Comparison of ENCODE assay signal across 18 cellular contexts in genomic region chr3:54756330-54756731, GRCh38.
DNase-seq lines count a peak whose midpoint lies in the region; FAIRE-seq and TF ChIP-seq lines count a peak whose summit lies in the region.
"Had no signal": no experiment of that assay in that cellular context is flagged by ENCODE, and none has a peak within 500 bp of the region (broad histone marks: within the 10 kb centered on the region; RNA-seq: fewer than 3 reads in every experiment).

No MANE protein-coding gene starts in this region.

- no peak overlapping the region for H3K4me3 ChIP-seq in fibroblast of the aortic adventitia (ENCODE audit: low read depth, low read length)
- H3K4me3 ChIP-seq: colonic mucosa, testis had no signal

- peak; percentile 90 for FAIRE-seq in RCC 7860 (lab: Jason Lieb, UNC)

- POLR2A ChIA-PET in MCF 10A (lab: Yijun Ruan, JAX), result no interaction called here

- H3K27me3 Mint-ChIP-seq in MCF 10A (ENCODE audit: insufficient read depth, unreplicated experiment) (peaks cover 23% of the 10 kb centered on the region), type B pancreatic cell (no peaks in the 10 kb centered on the region)

- H3K27ac Mint-ChIP-seq in MCF 10A (ENCODE audit: low read depth, unreplicated experiment) (no peak overlapping the region), type B pancreatic cell (no peak overlapping the region)
- H3K27ac Mint-ChIP-seq: activated naive CD8-positive, alpha-beta T cell had no signal

- in situ Hi-C loops in Caki2 (cut with HindIII; ENCODE audit: low pct_unique_long_range_greater_than_20kb, low sequenced_read_pairs), result no loop called here

- H3K36me3 Mint-ChIP-seq in MCF 10A (ENCODE audit: insufficient read depth, unreplicated experiment) (peaks cover 8% of the 10 kb centered on the region), type B pancreatic cell (peaks cover 4% of the 10 kb centered on the region)
- H3K36me3 Mint-ChIP-seq: activated naive CD8-positive, alpha-beta T cell had no signal

- H3K4me3 Mint-ChIP-seq in MCF 10A (ENCODE audit: unreplicated experiment) (no peak overlapping the region), type B pancreatic cell (no peak overlapping the region)
- H3K4me3 Mint-ChIP-seq: activated naive CD8-positive, alpha-beta T cell had no signal

- intact Hi-C loops in MCF 10A (cut with micrococcal nuclease), result no loop called here

- peak; percentile 97 for DNase-seq in Caki2 (ENCODE audit: low read depth)
- peak; percentile 96 for DNase-seq in RCC 7860 (ENCODE audit: low spot score)
- peak; percentile 32 for DNase-seq in fibroblast of the aortic adventitia (ENCODE audit: low read depth)
- DNase-seq in non-pigmented ciliary epithelial cell (ENCODE audit: low read depth), result peak; percentile 66
- no peak for DNase-seq in MCF 10A (ENCODE audit: unreplicated experiment)
- no peak for DNase-seq in GM03348 (ENCODE audit: low spot score)
- DNase-seq in type B pancreatic cell (ENCODE audit: extremely low spot score, unreplicated experiment), result no peak
- no peak for DNase-seq in stimulated activated CD4-positive, alpha-beta T cell treated with anti-CD3 and anti-CD28 coated beads, Interleukin-15, amount 100 ng/mL, for 24 hours
- DNase-seq: activated CD4-positive, CD25-positive, alpha-beta regulatory T cell treated with anti-CD3 and anti-CD28 coated beads, Interleukin-2, amount 50 U/mL, for 72 hours; activated CD8-positive, alpha-beta memory T cell treated with anti-CD3 and anti-CD28 coated beads, Interleukin-2, amount 50 U/mL, for 4 hours; C1 segment of cervical spinal cord; colonic mucosa; erythroblast; mammary epithelial cell; NCI-H1417 treated with DMSO at 0.1 percent for 48 hours; SW 1271; testis had no signal

- TF ChIP-seq CTCF in fibroblast of the aortic adventitia (IDR thresholded peaks at IDR 0.05; ENCODE audit: insufficient read depth, low read length), result no peak
- no peak for TF ChIP-seq CTCF in MCF 10A (IDR thresholded peaks at IDR 0.05; ENCODE audit: unreplicated experiment)
- TF ChIP-seq CTCF in type B pancreatic cell (conservative IDR thresholded peaks at IDR 0.05), result no peak

- H3K9me3 Mint-ChIP-seq in MCF 10A (ENCODE audit: unreplicated experiment) (no peaks in the 10 kb centered on the region), type B pancreatic cell (peaks cover 13% of the 10 kb centered on the region)

- no TSS peak for BruUV-seq in MCF 10A (replicated peaks; lab: Mats Ljungman, UMichigan)

- CTCF ChIA-PET in MCF 10A (lab: Yijun Ruan, JAX), result no interaction called here

- H3K4me1 Mint-ChIP-seq in MCF 10A (ENCODE audit: insufficient read depth, unreplicated experiment), result no peaks in the 10 kb centered on the region
- peaks cover 27% of the 10 kb centered on the region for H3K4me1 Mint-ChIP-seq in type B pancreatic cell (ENCODE audit: unreplicated experiment)

Comparison
In these comparisons a context has a peak if more than half of its experiments do, and no peak if none do; other contexts are left out.
1. DNase-seq: peak in Caki2 (single experiment), RCC 7860 (single experiment), fibroblast of the aortic adventitia (single experiment) and non-pigmented ciliary epithelial cell (single experiment); none in MCF 10A (single experiment), GM03348 (single experiment), type B pancreatic cell (single experiment) and stimulated activated CD4-positive, alpha-beta T cell treated with anti-CD3 and anti-CD28 coated beads, Interleukin-15, amount 100 ng/mL, for 24 hours (single experiment).